Comparison of ENCODE assay signal across 25 cellular contexts in genomic region chr11:85825590-85825989, GRCh38. TPM values are rescaled to one million over a fixed set of nuclear protein-coding genes. Genes with fewer than 3 reads are reported as not detected.
DNase-seq lines count a peak whose midpoint lies in the region; ATAC-seq and TF ChIP-seq lines count a peak whose summit lies in the region.
"Had no signal": no experiment of that assay in that cellular context is flagged by ENCODE, and none has a peak within 500 bp of the region (broad histone marks: within the 10 kb centered on the region; RNA-seq: fewer than 3 reads in every experiment).

No MANE protein-coding gene starts in this region.

- H3K27me3 Mint-ChIP-seq in activated CD4-positive, alpha-beta memory T cell treated with anti-CD3 and anti-CD28 coated beads, Interleukin-2, amount 10 ng/mL, durations not matched to agents 7 days and 5 days = no peaks in the 10 kb centered on the region
- no peaks in the 10 kb centered on the region for H3K27me3 Mint-ChIP-seq in activated CD4-positive, alpha-beta memory T cell treated with anti-CD3 and anti-CD28 coated beads for 36 hours
- H3K27me3 Mint-ChIP-seq in effector memory CD8-positive, alpha-beta T cell = no peaks in the 10 kb centered on the region
- peaks cover 0 to 3% (median 2%) of the 10 kb centered on the region in 3 donors for H3K27me3 Mint-ChIP-seq in CD14-positive monocyte (ENCODE audit: low read depth in 3 of 3)
- H3K27me3 Mint-ChIP-seq: activated naive CD8-positive, alpha-beta T cell treated with anti-CD3 and anti-CD28 coated beads, Interleukin-2, amount 50 U/mL, for 24 hours; activated T-cell treated with anti-CD3 and anti-CD28 coated beads, Interleukin-2, amount 50 U/mL, for 24 hours had no signal

- H3K4me3 Mint-ChIP-seq in activated CD4-positive, alpha-beta memory T cell treated with anti-CD3 and anti-CD28 coated beads, Interleukin-2, amount 10 ng/mL, durations not matched to agents 7 days and 5 days = no peak overlapping the region
- H3K4me3 Mint-ChIP-seq in activated CD4-positive, alpha-beta memory T cell treated with anti-CD3 and anti-CD28 coated beads for 36 hours = no peak overlapping the region
- H3K4me3 Mint-ChIP-seq in effector memory CD8-positive, alpha-beta T cell = no peak overlapping the region
- peak overlapping the region; percentile 52 for H3K4me3 Mint-ChIP-seq in stimulated activated effector memory CD8-positive, alpha-beta T cell treated with anti-CD3 and anti-CD28 coated beads, Interleukin-12 subunit alpha, Interleukin-12 subunit beta, amount 100 ng/mL, for 72 hours
- no peak overlapping the region for H3K4me3 Mint-ChIP-seq in CD14-positive monocyte
- H3K4me3 Mint-ChIP-seq: activated naive CD8-positive, alpha-beta T cell treated with anti-CD3 and anti-CD28 coated beads, Interleukin-2, amount 50 U/mL, for 24 hours; activated T-cell treated with anti-CD3 and anti-CD28 coated beads, Interleukin-2, amount 50 U/mL, for 24 hours; mesothelial cell of epicardium had no signal

- H3K27ac ChIP-seq in PC-9 = no peak overlapping the region
- H3K27ac ChIP-seq in gastrocnemius medialis = no peak overlapping the region
- H3K27ac ChIP-seq: suprapubic skin, upper lobe of right lung had no signal

- no peak for DNase-seq in activated CD4-positive, alpha-beta memory T cell treated with anti-CD3 and anti-CD28 coated beads, Interleukin-2, amount 10 ng/mL, durations not matched to agents 7 days and 5 days
- DNase-seq in activated CD4-positive, alpha-beta memory T cell treated with anti-CD3 and anti-CD28 coated beads for 36 hours = no peak
- DNase-seq in PC-9 = no peak
- DNase-seq in effector memory CD8-positive, alpha-beta T cell = no peak
- no peak for DNase-seq in stimulated activated effector memory CD8-positive, alpha-beta T cell treated with anti-CD3 and anti-CD28 coated beads, Interleukin-12 subunit alpha, Interleukin-12 subunit beta, amount 100 ng/mL, for 72 hours (ENCODE audit: low spot score in 2 of 2)
- DNase-seq in CD14-positive monocyte (ENCODE audit: low spot score) = no peak
- DNase-seq in hypothalamus (lab: John Stamatoyannopoulos, UW) = no peak
- DNase-seq in gastrocnemius medialis = no peak
- DNase-seq: activated gamma-delta T cell treated with Interleukin-2 at 50 U/mL for 16 hours; central memory CD4-positive, alpha-beta T cell; erythroblast; NCI-H1417 treated with DMSO at 0.1 percent for 48 hours; NCI-H2081; NCI-H2227 treated with DMSO at 0.1 percent for 48 hours; upper lobe of right lung had no signal

- no TSS peak for BruUV-seq in PC-9 (replicated peaks; lab: Mats Ljungman, UMichigan)

- H3K9me3 ChIP-seq in PC-9 (ENCODE audit: insufficient read depth, low read depth) (no peaks in the 10 kb centered on the region; the same call in 1 of the 2 replicates), gastrocnemius medialis (no peaks in the 10 kb centered on the region)
- H3K9me3 ChIP-seq: suprapubic skin, upper lobe of right lung had no signal

- no peak for TF ChIP-seq POLR2A in gastrocnemius medialis (IDR thresholded peaks at IDR 0.05)

- POLR2A ChIA-PET in activated CD4-positive, alpha-beta memory T cell treated with anti-CD3 and anti-CD28 coated beads, Interleukin-2, amount 10 ng/mL, durations not matched to agents 7 days and 5 days (lab: Charles Lee) = interaction anchor here (0.9 to 4.9 kb wide), 8 partner anchors 11 to 477 kb away, joined by 3 to 32 read pairs (median 4); partner anchors contain the start of genes CCDC83, CREBZF, HIKESHI and TMEM126A
- POLR2A ChIA-PET in activated CD4-positive, alpha-beta memory T cell treated with anti-CD3 and anti-CD28 coated beads for 36 hours (lab: Charles Lee) = interaction anchor here (1.4 kb wide), 2 partner anchors 11 to 51 kb away, joined by 3 read pairs; no protein-coding TSS in a partner anchor
- POLR2A ChIA-PET in PC-9 (lab: Charles Lee; ENCODE audit: unreplicated experiment) = interaction anchor here (0.8 kb wide), 1 partner anchor 819 kb away, joined by 10 read pairs; no protein-coding TSS in a partner anchor

- H2AFZ ChIP-seq in PC-9 = no peak overlapping the region

- TF ChIP-seq CTCF in PC-9 (conservative IDR thresholded peaks at IDR 0.05) (no peak), CD14-positive monocyte (IDR thresholded peaks at IDR 0.05) (no peak), gastrocnemius medialis (IDR thresholded peaks at IDR 0.05 in 4 of 5, conservative IDR thresholded peaks at IDR 0.05 in 1 of 5) (no peak)

- H3K4me3 ChIP-seq in PC-9 (no peak overlapping the region), gastrocnemius medialis (no peak overlapping the region)
- H3K4me3 ChIP-seq: skin epidermis, suprapubic skin, upper lobe of right lung had no signal

- no peaks in the 10 kb centered on the region for H3K9me3 Mint-ChIP-seq in activated CD4-positive, alpha-beta memory T cell treated with anti-CD3 and anti-CD28 coated beads, Interleukin-2, amount 10 ng/mL, durations not matched to agents 7 days and 5 days
- no peaks in the 10 kb centered on the region for H3K9me3 Mint-ChIP-seq in activated CD4-positive, alpha-beta memory T cell treated with anti-CD3 and anti-CD28 coated beads for 36 hours
- H3K9me3 Mint-ChIP-seq in effector memory CD8-positive, alpha-beta T cell = no peaks in the 10 kb centered on the region
- no peaks in the 10 kb centered on the region for H3K9me3 Mint-ChIP-seq in stimulated activated effector memory CD8-positive, alpha-beta T cell treated with anti-CD3 and anti-CD28 coated beads, Interleukin-12 subunit alpha, Interleukin-12 subunit beta, amount 100 ng/mL, for 72 hours
- no peaks in the 10 kb centered on the region for H3K9me3 Mint-ChIP-seq in CD14-positive monocyte
- H3K9me3 Mint-ChIP-seq: activated naive CD8-positive, alpha-beta T cell treated with anti-CD3 and anti-CD28 coated beads, Interleukin-2, amount 50 U/mL, for 24 hours; activated T-cell treated with anti-CD3 and anti-CD28 coated beads, Interleukin-2, amount 50 U/mL, for 24 hours had no signal

- H4K20me1 ChIP-seq in PC-9 (ENCODE audit: insufficient read depth) = no peaks in the 10 kb centered on the region

- H3K9me2 ChIP-seq in PC-9 (ENCODE audit: insufficient read depth) = no peaks in the 10 kb centered on the region

- ATAC-seq in effector memory CD8-positive, alpha-beta T cell (replicated peaks) = no peak
- ATAC-seq in stimulated activated effector memory CD8-positive, alpha-beta T cell treated with anti-CD3 and anti-CD28 coated beads, Interleukin-12 subunit alpha, Interleukin-12 subunit beta, amount 100 ng/mL, for 72 hours = no peak
- ATAC-seq in gastrocnemius medialis = no peak
- ATAC-seq: activated naive CD8-positive, alpha-beta T cell treated with anti-CD3 and anti-CD28 coated beads, Interleukin-2, amount 50 U/mL, for 24 hours had no signal

- no peaks in the 10 kb centered on the region for H3K36me3 Mint-ChIP-seq in activated CD4-positive, alpha-beta memory T cell treated with anti-CD3 and anti-CD28 coated beads, Interleukin-2, amount 10 ng/mL, durations not matched to agents 7 days and 5 days (ENCODE audit: low read depth)
- H3K36me3 Mint-ChIP-seq in activated CD4-positive, alpha-beta memory T cell treated with anti-CD3 and anti-CD28 coated beads for 36 hours = no peaks in the 10 kb centered on the region
- peaks cover 12% of the 10 kb centered on the region for H3K36me3 Mint-ChIP-seq in effector memory CD8-positive, alpha-beta T cell (ENCODE audit: insufficient read depth)
- no peaks in the 10 kb centered on the region for H3K36me3 Mint-ChIP-seq in stimulated activated effector memory CD8-positive, alpha-beta T cell treated with anti-CD3 and anti-CD28 coated beads, Interleukin-12 subunit alpha, Interleukin-12 subunit beta, amount 100 ng/mL, for 72 hours
- H3K36me3 Mint-ChIP-seq in CD14-positive monocyte = no peaks in the 10 kb centered on the region
- H3K36me3 Mint-ChIP-seq: mesothelial cell of epicardium had no signal

- CTCF ChIA-PET in activated CD4-positive, alpha-beta memory T cell treated with anti-CD3 and anti-CD28 coated beads, Interleukin-2, amount 10 ng/mL, durations not matched to agents 7 days and 5 days (lab: Charles Lee) = interaction anchor here (0.7 to 3.3 kb wide), 7 partner anchors 12 to 130 kb away, joined by 3 to 20 read pairs (median 5); partner anchors contain the start of genes CCDC83 and SYTL2
- CTCF ChIA-PET in activated CD4-positive, alpha-beta memory T cell treated with anti-CD3 and anti-CD28 coated beads for 36 hours (lab: Charles Lee) = interaction anchor here (0.8 to 2.4 kb wide), 6 partner anchors 11 to 162 kb away, joined by 3 to 11 read pairs (median 4); partner anchors contain the start of gene CCDC83
- CTCF ChIA-PET in PC-9 (lab: Charles Lee) = no interaction called here

- H3K36me3 ChIP-seq in PC-9 (ENCODE audit: low read depth) (no peaks in the 10 kb centered on the region), gastrocnemius medialis (no peaks in the 10 kb centered on the region)
- H3K36me3 ChIP-seq: suprapubic skin, upper lobe of right lung had no signal

- H3K4me2 ChIP-seq in PC-9 = peak overlapping the region; percentile 73; the same call in 1 of the 2 replicates

- in situ Hi-C loops in gastrocnemius medialis (cut with MboI; ENCODE audit: low sequenced_read_pairs in 4 of 4) = loop anchor here in 3 of 4 donors (25.0 kb wide), 2 partner anchors 213 to 238 kb away; no protein-coding TSS in a partner anchor

- H3F3A ChIP-seq in PC-9 (ENCODE audit: insufficient read depth, low read depth) = peaks cover 43% of the 10 kb centered on the region

- H3K27me3 ChIP-seq in PC-9 (ENCODE audit: insufficient read depth, low read depth) = no peaks in the 10 kb centered on the region
- H3K27me3 ChIP-seq in gastrocnemius medialis = no peaks in the 10 kb centered on the region
- H3K27me3 ChIP-seq: suprapubic skin, upper lobe of right lung had no signal

- intact Hi-C loops in activated CD4-positive, alpha-beta memory T cell treated with anti-CD3 and anti-CD28 coated beads for 36 hours (cut with micrococcal nuclease) = loop anchor here (5.0 to 10.0 kb wide), 3 partner anchors 161 to 919 kb away; partner anchors contain the start of gene CREBZF
- intact Hi-C loops in PC-9 (cut with micrococcal nuclease; ENCODE audit: unreplicated experiment) = loop anchor here (10.0 kb wide), 1 partner anchor 131 kb away; no protein-coding TSS in a partner anchor
- intact Hi-C loops in CD14-positive monocyte (cut with micrococcal nuclease) = no loop called here
- intact Hi-C loops in gastrocnemius medialis (cut with DNase I; ENCODE audit: low total_unique reads) = loop anchor here (10.0 kb wide), 1 partner anchor 231 kb away; no protein-coding TSS in a partner anchor

- H3K27ac Mint-ChIP-seq in activated CD4-positive, alpha-beta memory T cell treated with anti-CD3 and anti-CD28 coated beads, Interleukin-2, amount 10 ng/mL, durations not matched to agents 7 days and 5 days = peak overlapping the region; percentile 22
- H3K27ac Mint-ChIP-seq in activated CD4-positive, alpha-beta memory T cell treated with anti-CD3 and anti-CD28 coated beads for 36 hours = no peak overlapping the region
- peak overlapping the region; percentile 90 to 96 for H3K27ac Mint-ChIP-seq in effector memory CD8-positive, alpha-beta T cell
- H3K27ac Mint-ChIP-seq in stimulated activated effector memory CD8-positive, alpha-beta T cell treated with anti-CD3 and anti-CD28 coated beads, Interleukin-12 subunit alpha, Interleukin-12 subunit beta, amount 100 ng/mL, for 72 hours = peak overlapping the region; percentile 97
- H3K27ac Mint-ChIP-seq in CD14-positive monocyte = no peak overlapping the region
- H3K27ac Mint-ChIP-seq: activated naive CD8-positive, alpha-beta T cell treated with anti-CD3 and anti-CD28 coated beads, Interleukin-2, amount 50 U/mL, for 24 hours had no signal

- H3K4me1 ChIP-seq in PC-9 (replicated peaks; ENCODE audit: insufficient read depth) = peaks cover 65% of the 10 kb centered on the region
- H3K4me1 ChIP-seq in gastrocnemius medialis = no peaks in the 10 kb centered on the region

- peaks cover 74% of the 10 kb centered on the region for H3K4me1 Mint-ChIP-seq in activated CD4-positive, alpha-beta memory T cell treated with anti-CD3 and anti-CD28 coated beads, Interleukin-2, amount 10 ng/mL, durations not matched to agents 7 days and 5 days
- peaks cover 73% of the 10 kb centered on the region for H3K4me1 Mint-ChIP-seq in activated CD4-positive, alpha-beta memory T cell treated with anti-CD3 and anti-CD28 coated beads for 36 hours (ENCODE audit: low read depth)
- H3K4me1 Mint-ChIP-seq in effector memory CD8-positive, alpha-beta T cell (ENCODE audit: low read depth in 2 of 2) = peaks cover 49 to 52% of the 10 kb centered on the region in 2 donors
- peaks cover 74% of the 10 kb centered on the region for H3K4me1 Mint-ChIP-seq in stimulated activated effector memory CD8-positive, alpha-beta T cell treated with anti-CD3 and anti-CD28 coated beads, Interleukin-12 subunit alpha, Interleukin-12 subunit beta, amount 100 ng/mL, for 72 hours
- H3K4me1 Mint-ChIP-seq in CD14-positive monocyte = peaks cover 3% of the 10 kb centered on the region

- H3K79me2 ChIP-seq in PC-9 (ENCODE audit: low read depth) = no peaks in the 10 kb centered on the region

RNA-seq across cellular contexts. Expression of gene SYTL2, which starts 14.6 kb away (rescaled TPM):
- 10 to 100 TPM; 93.0 to 99.2 TPM for total RNA-seq in activated CD4-positive, alpha-beta memory T cell treated with anti-CD3 and anti-CD28 coated beads, Interleukin-2, amount 10 ng/mL, durations not matched to agents 7 days and 5 days
- total RNA-seq in activated CD4-positive, alpha-beta memory T cell treated with anti-CD3 and anti-CD28 coated beads for 36 hours = 10 to 100 TPM; 10.2 TPM
- total RNA-seq in PC-9 (2021) (13.3 and 16.0 TPM in 2 replicates), gastrocnemius medialis (10 to 100 TPM in 1 of 4 donors, 1 to 10 TPM in 2, under 1 TPM in 1; 0.97 to 11.9 (median 2.7) TPM)
- under 1 TPM; 0.30 to 0.34 TPM for polyA plus RNA-seq in CD14-positive monocyte

RNA-seq across cellular contexts. Expression of gene CCDC83, which starts 29.6 kb away (rescaled TPM):
- total RNA-seq in activated CD4-positive, alpha-beta memory T cell treated with anti-CD3 and anti-CD28 coated beads, Interleukin-2, amount 10 ng/mL, durations not matched to agents 7 days and 5 days = not detected
- not detected for total RNA-seq in activated CD4-positive, alpha-beta memory T cell treated with anti-CD3 and anti-CD28 coated beads for 36 hours
- total RNA-seq in PC-9 (2021) (not detected in 2 replicates), gastrocnemius medialis (not detected)
- polyA plus RNA-seq in CD14-positive monocyte = not detected
- total RNA-seq: HepG2; kidney; liver; mesothelial cell of epicardium; osteoblast; suprapubic skin; T-helper 2 cell treated with Interferon-gamma antibody and Interleukin-4, amounts not matched to agents 100 ng/mL and 5 ng/mL, for 36 hours; upper lobe of right lung had no signal
- polyA plus RNA-seq: HepG2, liver had no signal

Comparison
In these comparisons a context has a peak if more than half of its experiments do, and no peak if none do; other contexts are left out.
1. H3K27ac Mint-ChIP-seq: peak in activated CD4-positive, alpha-beta memory T cell treated with anti-CD3 and anti-CD28 coated beads, Interleukin-2, amount 10 ng/mL, durations not matched to agents 7 days and 5 days (single experiment), effector memory CD8-positive, alpha-beta T cell (2 of 2) and stimulated activated effector memory CD8-positive, alpha-beta T cell treated with anti-CD3 and anti-CD28 coated beads, Interleukin-12 subunit alpha, Interleukin-12 subunit beta, amount 100 ng/mL, for 72 hours (single experiment); none in activated CD4-positive, alpha-beta memory T cell treated with anti-CD3 and anti-CD28 coated beads for 36 hours (single experiment) and CD14-positive monocyte (0 of 7).
2. intact Hi-C loops: an anchor here in activated CD4-positive, alpha-beta memory T cell treated with anti-CD3 and anti-CD28 coated beads for 36 hours (5.0 to 10.0 kb wide), PC-9 (10.0 kb wide) and gastrocnemius medialis (10.0 kb wide); none called in CD14-positive monocyte.